Comparison of ENCODE assay signal across 8 cellular contexts in the genomic region with DNA sequence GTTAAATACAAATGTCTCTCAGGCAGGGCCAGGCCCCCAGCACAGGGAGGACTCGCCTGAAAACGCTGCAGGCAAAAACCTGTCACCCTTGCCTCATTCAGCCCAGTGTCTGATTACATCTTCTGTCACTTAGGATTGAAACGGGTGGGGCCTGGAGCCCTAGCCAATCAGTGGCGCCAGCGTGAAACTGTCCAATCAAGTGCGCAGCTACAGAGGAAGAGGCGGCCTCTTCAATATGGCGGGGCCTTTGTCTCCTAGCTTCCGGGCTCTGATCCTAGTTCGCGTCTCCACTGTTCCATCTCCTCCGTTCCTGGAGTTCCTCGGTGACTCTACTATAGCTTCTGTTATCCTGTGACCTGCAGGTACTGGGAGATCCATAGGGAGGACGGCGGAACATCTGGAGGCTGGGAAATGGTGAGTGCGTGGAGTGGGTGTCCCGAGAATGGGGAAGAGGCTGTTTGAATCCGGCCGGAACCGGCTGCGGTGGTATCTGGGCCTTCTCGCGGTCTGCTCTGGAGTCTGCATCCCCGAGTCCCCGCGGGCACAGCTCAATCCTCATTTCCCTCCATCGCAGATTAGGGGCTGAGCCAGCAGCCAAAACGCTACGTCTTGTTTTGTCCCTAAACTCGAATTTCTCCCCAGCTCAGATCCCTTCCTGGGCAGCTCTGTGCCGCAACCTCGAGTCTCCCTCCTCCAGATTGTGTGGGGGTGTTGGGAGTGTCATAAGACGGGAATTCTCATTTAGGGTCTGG. TPM values are rescaled to one million over a fixed set of nuclear protein-coding genes. Genes with fewer than 3 reads are reported as not detected.
DNase-seq lines count a peak whose midpoint lies in the region; ATAC-seq and FAIRE-seq lines count a peak whose summit lies in the region.

A gene (plus strand): TSS at position 222 of the 752 bp plus-strand sequence. CDS start 190 bp downstream, at position 412.

- no peak within 1 kb of the TSS for H4K8ac ChIP-seq in mesenchymal stem cell (ENCODE audit: low read length)

- no peak within 1 kb of the TSS for H3K18ac ChIP-seq in mesenchymal stem cell (ENCODE audit: low read depth in 1 of 2, low read length in 2 of 2)

- no peak within 1 kb of the TSS for H2AK5ac ChIP-seq in mesenchymal stem cell (ENCODE audit: low read length, severe bottlenecking)

- H2BK120ac ChIP-seq in mesenchymal stem cell (ENCODE audit: low read depth, low read length), result no peak within 1 kb of the TSS

- H3K14ac ChIP-seq in mesenchymal stem cell (ENCODE audit: low read length in 2 of 2), result no peak within 1 kb of the TSS

- H3K27me3 ChIP-seq in BLaER1 treated with 17β-estradiol and CSF1 and Interleukin-3, amounts not matched to agents 10 nM and 100 nM, result no peaks in the 10 kb centered on the region
- no peaks in the 10 kb centered on the region for H3K27me3 ChIP-seq in mesenchymal stem cell (ENCODE audit: control insufficient read depth in 1 of 2, insufficient read depth in 1 of 2, low read length in 2 of 2)

- H4K20me1 ChIP-seq in BLaER1 treated with 17β-estradiol and CSF1 and Interleukin-3, amounts not matched to agents 10 nM and 100 nM, result peaks cover 0 to 19% (median 0%) of the 10 kb centered on the region in 11 experiments; a peak in 3 of 22 replicates

- no peaks in the 10 kb centered on the region for H3K79me1 ChIP-seq in mesenchymal stem cell (replicated peaks; ENCODE audit: low read length, poor library complexity, severe bottlenecking)

- H3K4me3 ChIP-seq in BLaER1 treated with 17β-estradiol and CSF1 and Interleukin-3, amounts not matched to agents 10 nM and 100 nM, result peak within 1 kb of the TSS; percentile 79 to 96 (median 88)
- peak within 1 kb of the TSS in 1 of 2 experiments; percentile 99 for H3K4me3 ChIP-seq in mesenchymal stem cell (ENCODE audit: insufficient read depth in 1 of 2, low read depth in 1 of 2, low read length in 2 of 2)

- H2BK12ac ChIP-seq in mesenchymal stem cell (ENCODE audit: low read length in 2 of 2), result no peak within 1 kb of the TSS

- H3K4me2 ChIP-seq in BLaER1 treated with 17β-estradiol and CSF1 and Interleukin-3, amounts not matched to agents 10 nM and 100 nM, result peak within 1 kb of the TSS; percentile 66 to 98 (median 89)
- H3K4me2 ChIP-seq in mesenchymal stem cell (ENCODE audit: low read length, poor library complexity, severe bottlenecking), result no peak within 1 kb of the TSS

- no peak within 1 kb of the TSS for H3K4ac ChIP-seq in mesenchymal stem cell (ENCODE audit: low read depth in 1 of 2, low read length in 2 of 2)

- DNase-seq in GM19239 (ENCODE audit: insufficient read length, low spot score), result peak; percentile 43
- peak; percentile 84 for DNase-seq in NCI-H748 treated with DMSO at 0.1 percent for 48 hours (lab: John Stamatoyannopoulos, UW)
- peak; percentile 82 to 86 for DNase-seq in activated CD4-positive, alpha-beta T cell treated with anti-CD3 and anti-CD28 coated beads, Interleukin-2, amount 50 U/mL, for 48 hours
- DNase-seq in dermis blood vessel endothelial cell, result peak; percentile 88
- DNase-seq in mesenchymal stem cell, result no peak
- DNase-seq in stimulated activated CD8-positive, alpha-beta memory T cell treated with anti-CD3 and anti-CD28 coated beads, Interleukin-2, amount 100 ng/mL, for 48 hours (ENCODE audit: low read depth in 2 of 2), result peak; percentile 51 to 76

- H3K27ac ChIP-seq in BLaER1 treated with 17β-estradiol and CSF1 and Interleukin-3, amounts not matched to agents 10 nM and 100 nM, result peak within 1 kb of the TSS; percentile 93 to 99 (median 98)
- no peak within 1 kb of the TSS for H3K27ac ChIP-seq in mesenchymal stem cell (ENCODE audit: low read length, poor library complexity, severe bottlenecking)

- peaks cover 16 to 42% (median 32%) of the 10 kb centered on the region in 11 experiments for H3K36me3 ChIP-seq in BLaER1 treated with 17β-estradiol and CSF1 and Interleukin-3, amounts not matched to agents 10 nM and 100 nM
- H3K36me3 ChIP-seq in mesenchymal stem cell (ENCODE audit: control insufficient read depth in 1 of 2, insufficient read depth in 2 of 2, low read depth in 1 of 2, low read length in 2 of 2), result peaks cover 0 to 8% of the 10 kb centered on the region in 2 experiments

- no peak within 1 kb of the TSS for H2BK5ac ChIP-seq in mesenchymal stem cell (ENCODE audit: low read depth, low read length, poor library complexity, severe bottlenecking)

- H3K9ac ChIP-seq in BLaER1 treated with 17β-estradiol and CSF1 and Interleukin-3, amounts not matched to agents 10 nM and 100 nM, result peak within 1 kb of the TSS; percentile 91 to 98 (median 97)
- H3K9ac ChIP-seq in mesenchymal stem cell (ENCODE audit: low read length), result peak within 1 kb of the TSS; percentile 100

- ATAC-seq in HG03460 (IDR thresholded peaks at IDR 0.05; ENCODE audit: unreplicated experiment), result peak; percentile 100

- H4K91ac ChIP-seq in mesenchymal stem cell (ENCODE audit: low read length), result no peak within 1 kb of the TSS

- H3K4me1 ChIP-seq in BLaER1 treated with 17β-estradiol and CSF1 and Interleukin-3, amounts not matched to agents 10 nM and 100 nM, result peaks cover 18 to 27% (median 23%) of the 10 kb centered on the region in 10 experiments
- no peaks in the 10 kb centered on the region for H3K4me1 ChIP-seq in mesenchymal stem cell (ENCODE audit: control insufficient read depth, insufficient read depth, low read depth, low read length)

- 84% methylated on average over 32 of the region's 33 CpGs for WGBS in mesenchymal stem cell

- H2AFZ ChIP-seq in mesenchymal stem cell (ENCODE audit: low read depth, low read length), result no peak within 1 kb of the TSS

- peak; percentile 98 for FAIRE-seq in GM19239 (lab: Jason Lieb, UNC)

- H2BK15ac ChIP-seq in mesenchymal stem cell (ENCODE audit: low read depth, poor library complexity, severe bottlenecking), result no peak within 1 kb of the TSS

- H3K9me3 ChIP-seq in BLaER1 treated with 17β-estradiol and CSF1 and Interleukin-3, amounts not matched to agents 10 nM and 100 nM (replicated peaks in 1 of 11), result peaks cover 29 to 47% (median 39%) of the 10 kb centered on the region in 11 experiments
- H3K9me3 ChIP-seq in mesenchymal stem cell (ENCODE audit: control insufficient read depth, low read length), result peaks cover 18% of the 10 kb centered on the region

- H3K23ac ChIP-seq in mesenchymal stem cell (ENCODE audit: low read length in 2 of 2), result no peak within 1 kb of the TSS

RNA-seq across cellular contexts. Expression of the gene that starts here (rescaled TPM):
- 8.7 and 11.2 TPM in 2 replicates for total RNA-seq in dermis blood vessel endothelial cell
- polyA plus RNA-seq in mesenchymal stem cell (2013, experiment 1 of 2), result not detected
- polyA plus RNA-seq in mesenchymal stem cell (2013, experiment 2 of 2), result not detected
